In the genomic region with DNA sequence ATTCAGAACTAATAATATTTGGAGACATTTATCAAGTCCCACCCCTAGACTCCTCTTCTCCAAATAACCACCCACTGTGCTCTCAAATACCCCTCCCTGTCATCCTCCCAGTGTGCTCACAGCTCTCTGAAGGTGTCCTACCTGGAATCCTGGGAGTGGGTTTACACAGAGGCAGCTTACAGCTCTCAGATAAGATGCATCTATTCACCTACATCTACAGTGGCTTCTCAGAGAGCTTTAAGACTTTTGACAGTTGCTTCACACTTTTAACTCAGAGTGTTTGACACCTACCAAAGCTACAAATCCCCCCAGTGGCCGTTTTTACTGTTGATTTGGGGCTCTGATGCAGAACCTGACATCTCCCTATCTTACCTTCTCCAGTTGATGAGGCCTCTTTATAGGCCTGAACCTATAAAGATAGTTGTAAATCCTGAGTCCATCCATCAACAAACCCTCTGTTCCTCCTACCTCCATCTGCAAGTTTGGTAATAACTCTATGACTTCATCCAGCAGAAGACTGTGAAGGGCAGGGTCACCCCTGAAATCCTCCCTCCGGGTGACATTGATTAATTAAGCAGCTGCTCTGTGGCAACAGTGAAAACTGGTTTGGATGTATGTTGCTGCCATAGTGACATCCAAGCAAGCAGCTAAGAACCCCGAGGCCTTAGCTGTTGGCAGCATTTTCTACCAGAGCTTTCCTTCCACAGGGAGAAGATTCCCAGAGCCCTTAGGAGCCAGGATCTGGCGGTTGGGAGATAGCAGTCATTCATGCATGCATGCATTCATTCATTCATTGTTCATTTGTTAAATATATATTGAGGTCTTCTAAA, we compare ENCODE assay signal across 22 cellular contexts.
DNase-seq lines count a peak whose midpoint lies in the region; FAIRE-seq and TF ChIP-seq lines count a peak whose summit lies in the region.
"Had no signal": no experiment of that assay in that cellular context is flagged by ENCODE, and none has a peak within 500 bp of the region (broad histone marks: within the 10 kb centered on the region; RNA-seq: fewer than 3 reads in every experiment).

No MANE protein-coding gene starts in this region.

- no peak for FAIRE-seq in D721Med (lab: Jason Lieb, UNC)
- FAIRE-seq: HepG2 had no signal

- peak overlapping the region; percentile 73 for H3K27ac Mint-ChIP-seq in dendritic cell treated with granulocyte-macrophage colony-stimulating factor and Interleukin-4, amounts not matched to agents 40 ng/mL and 50 ng/mL, for 4 days
- H3K27ac Mint-ChIP-seq in nephron progenitor cell = peak overlapping the region; percentile 76

- peaks cover 89% of the 10 kb centered on the region for H3K4me1 Mint-ChIP-seq in dendritic cell treated with granulocyte-macrophage colony-stimulating factor and Interleukin-4, amounts not matched to agents 40 ng/mL and 50 ng/mL, for 4 days (ENCODE audit: low read depth)
- H3K4me1 Mint-ChIP-seq in nephron progenitor cell = peaks cover 53% of the 10 kb centered on the region
- H3K4me1 Mint-ChIP-seq: central memory CD8-positive, alpha-beta T cell had no signal

- H3K4me3 ChIP-seq in NB4 (ENCODE audit: low read depth, low read length) = no peak overlapping the region
- H3K4me3 ChIP-seq: GM23248, mucosa of descending colon, transverse colon had no signal

- DNase-seq in NB4 (ENCODE audit: low read depth) (peak; percentile 70), nephron progenitor cell (no peak), cortex of kidney (lab: John Stamatoyannopoulos, UW) (no peak), Ammon's horn (ENCODE audit: low spot score) (no peak), NCI-H1436 (lab: John Stamatoyannopoulos, UW) (no peak), D721Med (ENCODE audit: insufficient read length, low spot score) (no peak)
- DNase-seq: activated CD4-positive, alpha-beta T cell treated with anti-CD3 and anti-CD28 coated beads, Interleukin-2, amount 50 U/mL, for 1 hour; activated CD8-positive, alpha-beta memory T cell treated with anti-CD3 and anti-CD28 coated beads, Interleukin-2, amount 50 U/mL, for 48 hours; amygdala; effector CD4-positive, alpha-beta T cell; GM23248; left cardiac atrium; mucosa of descending colon; NCI-H1048; NCI-H2171; NCI-H774; stimulated activated naive CD4-positive, alpha-beta T cell; transverse colon had no signal

- TF ChIP-seq POLR2A in NB4 (IDR thresholded peaks at IDR 0.05; ENCODE audit: extremely low read depth, insufficient read length) = no peak

- no peak overlapping the region for H3K4me3 Mint-ChIP-seq in dendritic cell treated with granulocyte-macrophage colony-stimulating factor and Interleukin-4, amounts not matched to agents 40 ng/mL and 50 ng/mL, for 4 days
- H3K4me3 Mint-ChIP-seq in nephron progenitor cell = no peak overlapping the region
- H3K4me3 Mint-ChIP-seq: central memory CD8-positive, alpha-beta T cell had no signal

- no peaks in the 10 kb centered on the region for H3K9me3 Mint-ChIP-seq in dendritic cell treated with granulocyte-macrophage colony-stimulating factor and Interleukin-4, amounts not matched to agents 40 ng/mL and 50 ng/mL, for 4 days
- H3K9me3 Mint-ChIP-seq in nephron progenitor cell = no peaks in the 10 kb centered on the region
- H3K9me3 Mint-ChIP-seq: central memory CD8-positive, alpha-beta T cell had no signal

- no peaks in the 10 kb centered on the region for H3K27me3 Mint-ChIP-seq in dendritic cell treated with granulocyte-macrophage colony-stimulating factor and Interleukin-4, amounts not matched to agents 40 ng/mL and 50 ng/mL, for 4 days
- H3K27me3 Mint-ChIP-seq in nephron progenitor cell (ENCODE audit: low read depth, poor library complexity) = peaks cover 4% of the 10 kb centered on the region

- intact Hi-C loops in dendritic cell treated with granulocyte-macrophage colony-stimulating factor and Interleukin-4, amounts not matched to agents 40 ng/mL and 50 ng/mL, for 4 days (cut with micrococcal nuclease) = no loop called here

- TF ChIP-seq CTCF in GM12873 (IDR thresholded peaks at IDR 0.05; ENCODE audit: insufficient read depth, low read depth, low read length, missing control alignments) = peak; percentile 25
- no peak for TF ChIP-seq CTCF in NB4 (IDR thresholded peaks at IDR 0.05; ENCODE audit: low read depth, low read length)
- TF ChIP-seq CTCF in nephron progenitor cell (IDR thresholded peaks at IDR 0.05) = no peak
- no peak for TF ChIP-seq CTCF in D721Med (IDR thresholded peaks at IDR 0.05; ENCODE audit: insufficient read depth, missing control alignments)

- peaks cover 8% of the 10 kb centered on the region for H3K36me3 Mint-ChIP-seq in dendritic cell treated with granulocyte-macrophage colony-stimulating factor and Interleukin-4, amounts not matched to agents 40 ng/mL and 50 ng/mL, for 4 days (ENCODE audit: low read depth)
- H3K36me3 Mint-ChIP-seq in nephron progenitor cell (ENCODE audit: low read depth) = no peaks in the 10 kb centered on the region
